20 cellular contexts compared by ENCODE assay signal in the genomic region with DNA sequence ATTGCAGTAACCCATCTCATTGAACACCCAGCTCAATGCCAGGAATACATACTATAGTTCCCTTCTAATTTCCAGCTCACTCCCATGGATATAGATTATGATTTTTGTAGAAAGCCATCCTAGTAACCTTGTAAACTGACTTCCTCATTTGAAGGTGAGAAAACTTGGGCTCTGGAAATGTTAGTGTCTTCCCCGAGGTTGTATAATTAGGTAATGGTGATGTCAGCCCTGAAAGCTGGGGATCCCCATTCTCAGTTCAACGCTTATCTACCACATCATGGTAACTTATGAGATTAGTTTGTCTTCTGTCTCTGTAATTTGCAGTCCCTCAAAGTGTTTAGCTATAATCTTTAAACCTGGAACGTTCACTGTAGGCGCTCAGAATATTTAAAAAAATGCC. TPM values are rescaled to one million over a fixed set of nuclear protein-coding genes. Genes with fewer than 3 reads are reported as not detected.
DNase-seq lines count a peak whose midpoint lies in the region; ATAC-seq, FAIRE-seq and TF ChIP-seq lines count a peak whose summit lies in the region.
"Had no signal": no experiment of that assay in that cellular context is flagged by ENCODE, and none has a peak within 500 bp of the region (broad histone marks: within the 10 kb centered on the region; RNA-seq: fewer than 3 reads in every experiment).

No MANE protein-coding gene starts in this region.

- H3K27ac ChIP-seq in GM12878 (ENCODE audit: control insufficient read depth, insufficient read depth) = no peak overlapping the region
- H3K27ac ChIP-seq: HL-60 had no signal

- in situ Hi-C loops in GM12878 (cut with MboI) = no loop called here

- RAD21 ChIA-PET in GM12878 (lab: Charles Lee; ENCODE audit: unreplicated experiment) = interaction anchor here (1.2 kb wide), 1 partner anchor 58 kb away, joined by 3 read pairs; no protein-coding TSS in a partner anchor

- H3K9me3 ChIP-seq in GM12878 (replicated peaks; ENCODE audit: control insufficient read depth, insufficient read depth, low read length) = no peaks in the 10 kb centered on the region
- H3K9me3 ChIP-seq: BE2C had no signal

- no peak for TF ChIP-seq POLR2A in GM12878 (IDR thresholded peaks at IDR 0.05; ENCODE audit: low read depth, low read length)

- no peak overlapping the region for H2AFZ ChIP-seq in GM12878 (ENCODE audit: control insufficient read depth, low read depth, low read length)

- H3K4me3 Mint-ChIP-seq in activated naive CD4-positive, alpha-beta T cell treated with anti-CD3 and anti-CD28 coated beads for 36 hours = no peak overlapping the region
- H3K4me3 Mint-ChIP-seq: CD8-positive, alpha-beta memory T cell; HFFc6 had no signal

- H3K79me2 ChIP-seq in GM12878 (ENCODE audit: control insufficient read depth, insufficient read depth, low read length) = no peaks in the 10 kb centered on the region

- DNase-seq in activated naive CD4-positive, alpha-beta T cell treated with anti-CD3 and anti-CD28 coated beads for 36 hours = peak; percentile 10
- DNase-seq in activated naive CD4-positive, alpha-beta T cell treated with Interleukin-2 at 50 U/mL for 16 hours = no peak
- peak; percentile 18 for DNase-seq in GM12865 (ENCODE audit: low read depth)
- DNase-seq in GM20000 (ENCODE audit: low spot score) = peak; percentile 46
- peak; percentile 15 for DNase-seq in GM12878 (ENCODE audit: low read depth, low spot score)
- DNase-seq in activated gamma-delta T cell (lab: John Stamatoyannopoulos, UW) = no peak
- DNase-seq in NCI-H1417 treated with DMSO at 0.1 percent for 48 hours (lab: John Stamatoyannopoulos, UW) = no peak
- DNase-seq: 8988T; BE2C; CD4-positive, CD25-positive, alpha-beta regulatory T cell; CD8-positive, alpha-beta memory T cell; COR-L47; DMS 273 treated with DMSO at 0.1 percent for 48 hours; GOT3; HFFc6 had no signal

- CTCF ChIA-PET in activated naive CD4-positive, alpha-beta T cell treated with anti-CD3 and anti-CD28 coated beads for 36 hours (lab: Charles Lee) = interaction anchor here (0.6 kb wide), 1 partner anchor 237 kb away, joined by 4 read pairs; no protein-coding TSS in a partner anchor
- CTCF ChIA-PET in GM12878 (lab: Yijun Ruan, JAX) = no interaction called here

- H3K4me1 Mint-ChIP-seq in activated naive CD4-positive, alpha-beta T cell treated with anti-CD3 and anti-CD28 coated beads for 36 hours (ENCODE audit: low read depth) = no peaks in the 10 kb centered on the region

- POLR2A ChIA-PET in GM12878 (lab: Charles Lee) = no interaction called here

- H3K27ac Mint-ChIP-seq in activated naive CD4-positive, alpha-beta T cell treated with anti-CD3 and anti-CD28 coated beads for 36 hours = no peak overlapping the region
- H3K27ac Mint-ChIP-seq: CD4-positive, CD25-positive, alpha-beta regulatory T cell; CD8-positive, alpha-beta memory T cell; HFFc6 had no signal

- FAIRE-seq in GM12878 (lab: Jason Lieb, UNC) = no peak
- FAIRE-seq: G401.6, GM18507 had no signal

- no peaks in the 10 kb centered on the region for H4K20me1 ChIP-seq in GM12878 (ENCODE audit: control insufficient read depth, insufficient read depth)

- H3K4me3 ChIP-seq in GM12865 (ENCODE audit: low read depth, low read length) = no peak overlapping the region
- no peak overlapping the region for H3K4me3 ChIP-seq in GM12878

- ATAC-seq in GM12878 = peak; percentile 76
- no peak for ATAC-seq in HG03342 (IDR thresholded peaks at IDR 0.05; ENCODE audit: unreplicated experiment)
- ATAC-seq: HCT116 had no signal

- intact Hi-C loops in activated naive CD4-positive, alpha-beta T cell treated with anti-CD3 and anti-CD28 coated beads for 36 hours (cut with micrococcal nuclease) = no loop called here
- intact Hi-C loops in GM12878 (cut with micrococcal nuclease; ENCODE audit: unreplicated experiment) = no loop called here

- SMC1A ChIA-PET in GM12878 (lab: Charles Lee; ENCODE audit: uncharacterized antibody, unreplicated experiment) = interaction anchor here (0.8 to 1.9 kb wide), 4 partner anchors 10 to 283 kb away, joined by 3 to 6 read pairs (median 4); no protein-coding TSS in a partner anchor

- H3K9ac ChIP-seq in GM12878 (ENCODE audit: control insufficient read depth, insufficient read depth, low read length) = no peak overlapping the region

- WGBS in GM12878 (ENCODE audit: insufficient coverage, insufficient replicate concordance, low lambda C conversion rate, missing lambda C conversion rate) = 3% methylated on average over 4 of the region's 4 CpGs

- no peak for TF ChIP-seq EP300 in GM12878 (IDR thresholded peaks at IDR 0.05; ENCODE audit: borderline replicate concordance in 1 of 2, control insufficient read depth in 1 of 2, low read depth in 2 of 2, low read length in 2 of 2)

- peaks cover 17% of the 10 kb centered on the region for H3K27me3 Mint-ChIP-seq in activated naive CD4-positive, alpha-beta T cell treated with anti-CD3 and anti-CD28 coated beads for 36 hours (ENCODE audit: low read depth)

- H3K4me1 ChIP-seq in GM12878 (ENCODE audit: control insufficient read depth, insufficient read depth, low read length) = no peaks in the 10 kb centered on the region
- H3K4me1 ChIP-seq: BE2C had no signal

- H3K4me2 ChIP-seq in GM12878 (ENCODE audit: control insufficient read depth, insufficient read depth) = no peak overlapping the region

- no peak for TF ChIP-seq CTCF in GM12865 (IDR thresholded peaks at IDR 0.05; ENCODE audit: insufficient read depth, low read depth, low read length, missing control alignments)
- no peak for TF ChIP-seq CTCF in GM20000 (IDR thresholded peaks at IDR 0.05; ENCODE audit: extremely low read depth, missing control alignments)
- no peak for TF ChIP-seq CTCF in GM12878 (IDR thresholded peaks at IDR 0.05 in 2 of 3, conservative IDR thresholded peaks at IDR 0.05 in 1 of 3; ENCODE audit: control insufficient read depth in 2 of 3, extremely low read depth in 1 of 3, insufficient read depth in 1 of 3, low read depth in 3 of 3, low read length in 3 of 3)

- no peaks in the 10 kb centered on the region for H3K36me3 Mint-ChIP-seq in activated naive CD4-positive, alpha-beta T cell treated with anti-CD3 and anti-CD28 coated beads for 36 hours (ENCODE audit: low read depth)
- H3K36me3 Mint-ChIP-seq: CD4-positive, CD25-positive, alpha-beta regulatory T cell had no signal

- no TSS peak for BruUV-seq in GM12878 (replicated peaks; lab: Mats Ljungman, UMichigan)

- no peaks in the 10 kb centered on the region for H3K9me3 Mint-ChIP-seq in activated naive CD4-positive, alpha-beta T cell treated with anti-CD3 and anti-CD28 coated beads for 36 hours
- H3K9me3 Mint-ChIP-seq: CD8-positive, alpha-beta memory T cell; HFFc6 had no signal

- H3K36me3 ChIP-seq in GM12878 (ENCODE audit: control insufficient read depth in 2 of 2, insufficient read depth in 2 of 2, low read length in 1 of 2) = no peaks in the 10 kb centered on the region
- H3K36me3 ChIP-seq: BE2C had no signal

- no peaks in the 10 kb centered on the region; a peak in 1 of 4 replicates for H3K27me3 ChIP-seq in GM12878 (replicated peaks in 1 of 2; ENCODE audit: control insufficient read depth in 2 of 2, insufficient read depth in 2 of 2, low read length in 1 of 2)
- H3K27me3 ChIP-seq: BE2C had no signal

- TF ChIP-seq RAD21 in GM12878 (IDR thresholded peaks at IDR 0.05; ENCODE audit: insufficient read depth, low read depth, low read length) = no peak

TF ChIP-seq in GM12878, 131 proteins besides CTCF, POLR2A, EP300 and RAD21 (continues in another document):
- TF ChIP-seq NBN (IDR thresholded peaks at IDR 0.05) (no peak), IKZF1 (conservative IDR thresholded peaks at IDR 0.05) (peak; percentile 53), CBX3 (IDR thresholded peaks at IDR 0.05; ENCODE audit: borderline replicate concordance, low read depth) (no peak), EZH2 (IDR thresholded peaks at IDR 0.05; ENCODE audit: borderline replicate concordance, control insufficient read depth, low read depth, low read length) (no peak), MEF2A (IDR thresholded peaks at IDR 0.05; ENCODE audit: insufficient read depth, low read depth, low read length) (0 out of 2 replicates have a peak, but pooled peaks have one; percentile 6), POLR2AphosphoS5 (IDR thresholded peaks at IDR 0.05; ENCODE audit: low read length) (no peak), SPI1 (IDR thresholded peaks at IDR 0.05; ENCODE audit: borderline replicate concordance, insufficient read depth, low read depth, low read length) (peak; percentile 74)
- TF ChIP-seq, protein P1, sequence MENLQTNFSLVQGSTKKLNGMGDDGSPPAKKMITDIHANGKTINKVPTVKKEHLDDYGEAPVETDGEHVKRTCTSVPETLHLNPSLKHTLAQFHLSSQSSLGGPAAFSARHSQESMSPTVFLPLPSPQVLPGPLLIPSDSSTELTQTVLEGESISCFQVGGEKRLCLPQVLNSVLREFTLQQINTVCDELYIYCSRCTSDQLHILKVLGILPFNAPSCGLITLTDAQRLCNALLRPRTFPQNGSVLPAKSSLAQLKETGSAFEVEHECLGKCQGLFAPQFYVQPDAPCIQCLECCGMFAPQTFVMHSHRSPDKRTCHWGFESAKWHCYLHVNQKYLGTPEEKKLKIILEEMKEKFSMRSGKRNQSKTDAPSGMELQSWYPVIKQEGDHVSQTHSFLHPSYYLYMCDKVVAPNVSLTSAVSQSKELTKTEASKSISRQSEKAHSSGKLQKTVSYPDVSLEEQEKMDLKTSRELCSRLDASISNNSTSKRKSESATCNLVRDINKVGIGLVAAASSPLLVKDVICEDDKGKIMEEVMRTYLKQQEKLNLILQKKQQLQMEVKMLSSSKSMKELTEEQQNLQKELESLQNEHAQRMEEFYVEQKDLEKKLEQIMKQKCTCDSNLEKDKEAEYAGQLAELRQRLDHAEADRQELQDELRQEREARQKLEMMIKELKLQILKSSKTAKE (IDR thresholded peaks at IDR 0.05; ENCODE audit: low read depth, poor library complexity, severe bottlenecking) = no peak

RNA-seq across cellular contexts. Expression of a gene that starts 34.6 kb away (rescaled TPM):
- 1 to 10 TPM; 3.4 to 4.0 TPM for total RNA-seq in activated naive CD4-positive, alpha-beta T cell treated with anti-CD3 and anti-CD28 coated beads for 36 hours
- 8.2 and 14.4 TPM in 2 replicates for total RNA-seq in GM12878 (2013; cell fraction: nucleolus; rRNA removed)
- total RNA-seq in GM12878 (2014; rRNA removed) = 1.7 and 2.9 TPM in 2 replicates
- 0.92 and 1.5 TPM in 2 replicates for total RNA-seq in GM12878 (2014; rRNA removed; fragmentation: Illumina TruSeq; extraction: Trizol)
- total RNA-seq in GM12878 (2021) = 4.0 and 5.7 TPM in 2 replicates
- polyA plus RNA-seq in GM12878 (2011; ENCODE audit: low read depth) = 3.3 TPM
- polyA plus RNA-seq in GM12878 (2011; rRNA removed) = 4.8 and 6.1 TPM in 2 replicates
- polyA plus RNA-seq in GM12878 (2011; cell fraction: cytosol; rRNA removed) = 4.7 and 10.5 TPM in 2 replicates
- 19.4 TPM in 2 replicates for polyA plus RNA-seq in GM12878 (2011; cell fraction: nucleus; rRNA removed)
- polyA plus RNA-seq in GM12878 (2012) = 4.5 and 5.3 TPM in 2 replicates
- 2.8 and 3.0 TPM in 2 replicates for polyA plus RNA-seq in GM12878 (2014; fragmentation: Illumina TruSeq; extraction: Trizol)
- under 1 TPM; 0.16 to 0.48 TPM for polyA plus RNA-seq in GM12878 (2014; fragmentation: Nextera tagmentation; extraction: Ambion mirVana)
- 2.5 and 3.2 TPM in 2 replicates for polyA plus RNA-seq in GM12878 (2014; rRNA removed)
- 1 to 10 TPM; 2.3 TPM for polyA plus RNA-seq in GM12878 (2016; fragmentation: Nextera tagmentation; extraction: Ambion mirVana)
- polyA minus RNA-seq in GM12878 (2011; rRNA and poly(A)+ RNA removed) = 17.5 and 21.4 TPM in 2 replicates
- 9.3 and 12.0 TPM in 2 replicates for polyA minus RNA-seq in GM12878 (2011; cell fraction: cytosol; rRNA and poly(A)+ RNA removed)
- polyA minus RNA-seq in GM12878 (2011; cell fraction: nucleus; rRNA and poly(A)+ RNA removed) = 21.4 and 38.0 TPM in 2 replicates

Comparison
In these comparisons a context has a peak if more than half of its experiments do, and no peak if none do; other contexts are left out.
1. DNase-seq: peak in activated naive CD4-positive, alpha-beta T cell treated with anti-CD3 and anti-CD28 coated beads for 36 hours (single experiment), GM12865 (single experiment), GM20000 (single experiment) and GM12878 (single experiment); none in activated naive CD4-positive, alpha-beta T cell treated with Interleukin-2 at 50 U/mL for 16 hours (single experiment), activated gamma-delta T cell (single experiment) and NCI-H1417 treated with DMSO at 0.1 percent for 48 hours (single experiment).